15 cellular contexts compared by ENCODE assay signal in genomic region chr10:59434463-59435326, GRCh38.
DNase-seq lines count a peak whose midpoint lies in the region; ATAC-seq lines count a peak whose summit lies in the region.
"Had no signal": no experiment of that assay in that cellular context is flagged by ENCODE, and none has a peak within 500 bp of the region (broad histone marks: within the 10 kb centered on the region; RNA-seq: fewer than 3 reads in every experiment).

No MANE protein-coding gene starts in this region.

- no peaks in the 10 kb centered on the region for H4K20me1 ChIP-seq in Karpas-422 (ENCODE audit: insufficient read depth, low read depth, low read length)

- 0 out of 2 replicates have a peak, but pooled peaks cover 5% of the 10 kb centered on the region for H3K9me2 ChIP-seq in Karpas-422 (replicated peaks; ENCODE audit: insufficient read depth, low read length)

- no peaks in the 10 kb centered on the region for H3K79me2 ChIP-seq in Karpas-422 (ENCODE audit: low read length)
- H3K79me2 ChIP-seq: parathyroid adenoma had no signal

- H3K27ac ChIP-seq in Karpas-422 (ENCODE audit: low read length): no peak overlapping the region
- H3K27ac ChIP-seq: parathyroid adenoma had no signal

- H3K4me3 ChIP-seq in Karpas-422 (ENCODE audit: low read length): no peak overlapping the region

- H2AFZ ChIP-seq in Karpas-422 (ENCODE audit: low read length): no peak overlapping the region
- H2AFZ ChIP-seq: parathyroid adenoma had no signal

- in situ Hi-C loops in ACHN (cut with HindIII; ENCODE audit: low pct_ligation_motif_present, low pct_unique_long_range_greater_than_20kb, low sequenced_read_pairs): no loop called here

- H3K36me3 ChIP-seq in Karpas-422 (ENCODE audit: insufficient read depth, low read length): no peaks in the 10 kb centered on the region
- H3K36me3 ChIP-seq: BE2C had no signal

- no peaks in the 10 kb centered on the region for H3K4me1 ChIP-seq in Karpas-422 (ENCODE audit: low read length)
- H3K4me1 ChIP-seq: parathyroid adenoma had no signal

- no peaks in the 10 kb centered on the region for H3K27me3 ChIP-seq in Karpas-422 (ENCODE audit: low read length)
- H3K27me3 ChIP-seq: BE2C had no signal

- no peak overlapping the region for H3K9ac ChIP-seq in Karpas-422 (ENCODE audit: low read length)
- H3K9ac ChIP-seq: parathyroid adenoma had no signal

- ATAC-seq in HG02970 (IDR thresholded peaks at IDR 0.05; ENCODE audit: low FRiP score, unreplicated experiment): no peak
- ATAC-seq: stimulated activated memory B cell treated with anti-CD40 and anti-IgM and Interleukin-4, amounts not matched to agents 10 μg/mL and 1 μg/mL and 100 μg/mL, for 72 hours had no signal

- H3K9me3 ChIP-seq in Karpas-422 (ENCODE audit: low read length): no peaks in the 10 kb centered on the region
- H3K9me3 ChIP-seq: BE2C had no signal

- no peak overlapping the region for H3K4me2 ChIP-seq in Karpas-422 (ENCODE audit: low read depth, low read length, poor library complexity, severe bottlenecking)

- DNase-seq in ACHN: peak; percentile 34
- DNase-seq in M059J (ENCODE audit: low read depth): peak; percentile 24
- peak; percentile 52 for DNase-seq in dermis blood vessel endothelial cell
- peak; percentile 14 to 28 for DNase-seq in lung microvascular endothelial cell (ENCODE audit: low read depth in 2 of 2)
- no peak for DNase-seq in Karpas-422
- no peak for DNase-seq in mesenteric fat pad (ENCODE audit: low spot score)
- no peak for DNase-seq in T1000 (lab: John Stamatoyannopoulos, UW)
- DNase-seq: activated CD4-positive, CD25-positive, alpha-beta regulatory T cell treated with anti-CD3 and anti-CD28 coated beads, Interleukin-2, amount 50 U/mL, for 72 hours; activated T-cell treated with anti-CD3 and anti-CD28 coated beads for 4 hours; BE2C; NCI-H2081 treated with DMSO at 0.1 percent for 48 hours; stimulated activated CD4-positive, alpha-beta T cell treated with anti-CD3 and anti-CD28 coated beads, Interleukin-4, amount 100 ng/mL, for 1 hour had no signal

Comparison
In these comparisons a context has a peak if more than half of its experiments do, and no peak if none do; other contexts are left out.
1. DNase-seq: peak in ACHN (single experiment), M059J (single experiment), dermis blood vessel endothelial cell (single experiment) and lung microvascular endothelial cell (2 of 2); none in Karpas-422 (single experiment), mesenteric fat pad (single experiment) and T1000 (single experiment).